In genomic region chr5:80933061-80933460, GRCh38 we compare ENCODE assay signal across 21 cellular contexts. TPM values are rescaled to one million over a fixed set of nuclear protein-coding genes. Genes with fewer than 3 reads are reported as not detected.
A peak's percentile ranks its signal among the peaks of the same experiment; 100 is the strongest.
DNase-seq lines count a peak whose midpoint lies in the region; ATAC-seq, FAIRE-seq and TF ChIP-seq lines count a peak whose summit lies in the region.
"Had no signal": no experiment of that assay in that cellular context is flagged by ENCODE, and none has a peak within 500 bp of the region (broad histone marks: within the 10 kb centered on the region; RNA-seq: fewer than 3 reads in every experiment).

No MANE protein-coding gene starts in this region.

- H4K20me1 ChIP-seq in astrocyte (ENCODE audit: insufficient read depth, low read length): no peaks in the 10 kb centered on the region
- H4K20me1 ChIP-seq: BLaER1 treated with 17β-estradiol and CSF1 and Interleukin-3, amounts not matched to agents 10 nM and 100 nM had no signal

- no peak overlapping the region for H3K4me3 ChIP-seq in astrocyte (ENCODE audit: insufficient read depth, low read depth, low read length)
- H3K4me3 ChIP-seq: BLaER1 treated with 17β-estradiol and CSF1 and Interleukin-3, amounts not matched to agents 10 nM and 100 nM had no signal

- H3K9me3 Mint-ChIP-seq in HFFc6 (no peaks in the 10 kb centered on the region), astrocyte (ENCODE audit: unreplicated experiment) (no peaks in the 10 kb centered on the region)
- no peaks in the 10 kb centered on the region for H3K9me3 Mint-ChIP-seq in activated CD8-positive, alpha-beta memory T cell treated with anti-CD3 and anti-CD28 coated beads, Interleukin-2, amount 10 ng/mL, durations not matched to agents 7 days and 5 days (ENCODE audit: low read depth)
- H3K9me3 Mint-ChIP-seq: CD8-positive, alpha-beta T cell had no signal

- H3K4me1 Mint-ChIP-seq in HFFc6 (ENCODE audit: low read depth) (no peaks in the 10 kb centered on the region), astrocyte (ENCODE audit: low read depth, unreplicated experiment) (peaks cover 18% of the 10 kb centered on the region)
- peaks cover 7% of the 10 kb centered on the region for H3K4me1 Mint-ChIP-seq in activated CD8-positive, alpha-beta memory T cell treated with anti-CD3 and anti-CD28 coated beads, Interleukin-2, amount 10 ng/mL, durations not matched to agents 7 days and 5 days
- H3K4me1 Mint-ChIP-seq: B cell had no signal

- no peak for ATAC-seq in HG02852 (IDR thresholded peaks at IDR 0.05; ENCODE audit: unreplicated experiment)
- no peak for ATAC-seq in activated CD8-positive, alpha-beta memory T cell treated with anti-CD3 and anti-CD28 coated beads, Interleukin-2, amount 10 ng/mL, durations not matched to agents 7 days and 5 days
- no peak for ATAC-seq in GM19035 (IDR thresholded peaks at IDR 0.05; ENCODE audit: unreplicated experiment)
- ATAC-seq: CD8-positive, alpha-beta T cell; HCT116 had no signal

- H3K4me1 ChIP-seq in astrocyte (ENCODE audit: insufficient read depth, low read length): no peaks in the 10 kb centered on the region
- H3K4me1 ChIP-seq: BLaER1 treated with 17β-estradiol and CSF1 and Interleukin-3, amounts not matched to agents 10 nM and 100 nM had no signal

- DNase-seq in EH (ENCODE audit: low read depth): peak; percentile 22
- DNase-seq in HFFc6: peak; percentile 2
- DNase-seq in astrocyte (ENCODE audit: low read depth): peak; percentile 29
- DNase-seq in fibroblast of peridontal ligament (ENCODE audit: extremely low read depth): peak; percentile 5
- no peak for DNase-seq in activated CD4-positive, alpha-beta T cell treated with anti-CD3 and anti-CD28 coated beads for 48 hours
- no peak for DNase-seq in activated CD8-positive, alpha-beta memory T cell treated with anti-CD3 and anti-CD28 coated beads, Interleukin-2, amount 10 ng/mL, durations not matched to agents 7 days and 5 days
- DNase-seq: 8988T; Calu3; CD8-positive, alpha-beta T cell; DND-41; GDM1; GOT3; H7 had no signal

- H3K36me3 ChIP-seq in astrocyte (ENCODE audit: insufficient read depth, low read length): no peaks in the 10 kb centered on the region
- H3K36me3 ChIP-seq: BLaER1 treated with 17β-estradiol and CSF1 and Interleukin-3, amounts not matched to agents 10 nM and 100 nM had no signal

- TF ChIP-seq CTCF in HFFc6 (IDR thresholded peaks at IDR 0.05) (no peak), astrocyte (IDR thresholded peaks at IDR 0.05; ENCODE audit: insufficient read depth, low read depth, low read length) (no peak)

- H3K27ac Mint-ChIP-seq in HFFc6 (no peak overlapping the region), astrocyte (ENCODE audit: unreplicated experiment) (peak overlapping the region; percentile 47)
- no peak overlapping the region for H3K27ac Mint-ChIP-seq in activated CD8-positive, alpha-beta memory T cell treated with anti-CD3 and anti-CD28 coated beads, Interleukin-2, amount 10 ng/mL, durations not matched to agents 7 days and 5 days
- H3K27ac Mint-ChIP-seq: B cell; CD8-positive, alpha-beta T cell had no signal

- H3K27ac ChIP-seq in astrocyte (ENCODE audit: low read depth, low read length): no peak overlapping the region
- H3K27ac ChIP-seq: BLaER1 treated with 17β-estradiol and CSF1 and Interleukin-3, amounts not matched to agents 10 nM and 100 nM; KMS-11 had no signal

- CTCF ChIA-PET in activated CD8-positive, alpha-beta memory T cell treated with anti-CD3 and anti-CD28 coated beads, Interleukin-2, amount 10 ng/mL, durations not matched to agents 7 days and 5 days (lab: Charles Lee): interaction anchor here (1.2 kb wide), 1 partner anchor 12 kb away, joined by 3 read pairs; no protein-coding TSS in a partner anchor

- FAIRE-seq in astrocyte (lab: Jason Lieb, UNC): no peak
- FAIRE-seq: GM12892, GM18507 had no signal

- H3K79me2 ChIP-seq in astrocyte (ENCODE audit: insufficient read depth, low read length): no peaks in the 10 kb centered on the region

- H3K27me3 ChIP-seq in astrocyte (ENCODE audit: insufficient read depth, low read length): no peaks in the 10 kb centered on the region
- H3K27me3 ChIP-seq: BLaER1 treated with 17β-estradiol and CSF1 and Interleukin-3, amounts not matched to agents 10 nM and 100 nM had no signal

- H3K9ac ChIP-seq in astrocyte (ENCODE audit: low read length): no peak overlapping the region
- H3K9ac ChIP-seq: BLaER1 treated with 17β-estradiol and CSF1 and Interleukin-3, amounts not matched to agents 10 nM and 100 nM; KMS-11 had no signal

- no peaks in the 10 kb centered on the region for H3K9me3 ChIP-seq in astrocyte (ENCODE audit: insufficient read depth, low read depth, low read length)

- peaks cover 8% of the 10 kb centered on the region for H3K27me3 Mint-ChIP-seq in HFFc6 (ENCODE audit: insufficient read depth)
- H3K27me3 Mint-ChIP-seq in astrocyte (ENCODE audit: low read depth, unreplicated experiment): no peaks in the 10 kb centered on the region
- H3K27me3 Mint-ChIP-seq in activated CD8-positive, alpha-beta memory T cell treated with anti-CD3 and anti-CD28 coated beads, Interleukin-2, amount 10 ng/mL, durations not matched to agents 7 days and 5 days: no peaks in the 10 kb centered on the region
- H3K27me3 Mint-ChIP-seq: B cell had no signal

- H3K4me3 Mint-ChIP-seq in HFFc6 (no peak overlapping the region), astrocyte (ENCODE audit: unreplicated experiment) (no peak overlapping the region)
- no peak overlapping the region for H3K4me3 Mint-ChIP-seq in activated CD8-positive, alpha-beta memory T cell treated with anti-CD3 and anti-CD28 coated beads, Interleukin-2, amount 10 ng/mL, durations not matched to agents 7 days and 5 days
- H3K4me3 Mint-ChIP-seq: B cell; CD8-positive, alpha-beta T cell had no signal

- H3K4me2 ChIP-seq in astrocyte (ENCODE audit: low read length): no peak overlapping the region
- H3K4me2 ChIP-seq: BLaER1 treated with 17β-estradiol and CSF1 and Interleukin-3, amounts not matched to agents 10 nM and 100 nM; KMS-11 had no signal

- no peak overlapping the region for H2AFZ ChIP-seq in astrocyte (ENCODE audit: low read depth, low read length)

- no peaks in the 10 kb centered on the region for H3K36me3 Mint-ChIP-seq in HFFc6 (ENCODE audit: low read depth)
- H3K36me3 Mint-ChIP-seq in astrocyte (ENCODE audit: low read depth, unreplicated experiment): no peaks in the 10 kb centered on the region
- no peaks in the 10 kb centered on the region for H3K36me3 Mint-ChIP-seq in activated CD8-positive, alpha-beta memory T cell treated with anti-CD3 and anti-CD28 coated beads, Interleukin-2, amount 10 ng/mL, durations not matched to agents 7 days and 5 days
- H3K36me3 Mint-ChIP-seq: CD8-positive, alpha-beta T cell had no signal

RNA-seq across cellular contexts. Expression of gene RASGRF2, which starts 27.1 kb away (rescaled TPM):
- under 1 TPM; 0.21 to 0.97 (median 0.69) TPM for total RNA-seq in HFFc6 (2021; fragmentation: NEBNext Ultra II Directional; extraction: Animal tissue kit (Norgen Biotek cat#: 25700))
- 8.0 and 8.5 TPM in 2 replicates for total RNA-seq in astrocyte
- 10 to 100 TPM in 1 of 2 experiments, 1 to 10 TPM in 1; 4.8 to 12.3 TPM for total RNA-seq in activated CD8-positive, alpha-beta memory T cell treated with anti-CD3 and anti-CD28 coated beads, Interleukin-2, amount 10 ng/mL, durations not matched to agents 7 days and 5 days

Comparison
In these comparisons a context has a peak if more than half of its experiments do, and no peak if none do; other contexts are left out.
1. DNase-seq: peak in EH (single experiment), HFFc6 (single experiment), astrocyte (single experiment) and fibroblast of peridontal ligament (single experiment); none in activated CD4-positive, alpha-beta T cell treated with anti-CD3 and anti-CD28 coated beads for 48 hours (single experiment) and activated CD8-positive, alpha-beta memory T cell treated with anti-CD3 and anti-CD28 coated beads, Interleukin-2, amount 10 ng/mL, durations not matched to agents 7 days and 5 days (single experiment).